ENCODE assay signal across 23 cellular contexts in the genomic region with DNA sequence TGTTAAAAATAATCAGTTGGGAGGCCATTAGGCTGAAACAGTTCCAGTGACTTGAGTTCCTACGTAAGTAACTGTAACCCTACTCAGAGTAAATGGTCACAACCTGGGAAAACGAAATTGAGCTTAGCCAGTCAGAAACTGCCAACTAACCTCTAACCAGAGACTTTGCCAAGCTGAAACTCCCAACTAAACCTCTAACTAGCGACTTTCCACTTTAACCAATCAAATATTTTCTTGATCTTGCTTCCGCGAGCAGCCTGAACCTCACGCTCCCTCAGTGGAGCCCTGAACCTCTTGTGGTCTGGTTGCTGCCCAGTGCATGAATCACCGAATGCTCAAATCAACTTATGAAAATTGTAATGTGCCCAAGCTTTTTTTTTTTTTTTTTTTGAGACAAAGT.
DNase-seq lines count a peak whose midpoint lies in the region; ATAC-seq and TF ChIP-seq lines count a peak whose summit lies in the region.
"Had no signal": no experiment of that assay in that cellular context is flagged by ENCODE, and none has a peak within 500 bp of the region (broad histone marks: within the 10 kb centered on the region; RNA-seq: fewer than 3 reads in every experiment).

No MANE protein-coding gene starts in this region.

- ATAC-seq in left lobe of liver: no peak
- ATAC-seq: Right ventricle myocardium inferior had no signal

- H3K27ac Mint-ChIP-seq in activated T-helper 2 cell treated with anti-CD3 and anti-CD28 coated beads, Interferon-gamma antibody, Interleukin-2, Interleukin-4, amounts not matched to agents 10 μg/mL and 5 μg/mL and 100 μg/mL, durations not matched to agents 14 hours and 24 hours and 36 hours: peak overlapping the region; percentile 43

- no peaks in the 10 kb centered on the region for H4K20me1 ChIP-seq in MM.1S (ENCODE audit: insufficient read depth, low read length)

- no peak overlapping the region for H3K9ac ChIP-seq in MM.1S (ENCODE audit: low read length)

- no peak overlapping the region for H3K4me3 Mint-ChIP-seq in activated T-helper 2 cell treated with anti-CD3 and anti-CD28 coated beads, Interferon-gamma antibody, Interleukin-2, Interleukin-4, amounts not matched to agents 10 μg/mL and 5 μg/mL and 100 μg/mL, durations not matched to agents 14 hours and 24 hours and 36 hours (ENCODE audit: low read depth)
- H3K4me3 Mint-ChIP-seq: CD4-positive, alpha-beta memory T cell had no signal

- no peaks in the 10 kb centered on the region for H3K79me2 ChIP-seq in MM.1S (ENCODE audit: low read length)

- no peaks in the 10 kb centered on the region for H3K9me3 Mint-ChIP-seq in activated T-helper 2 cell treated with anti-CD3 and anti-CD28 coated beads, Interferon-gamma antibody, Interleukin-2, Interleukin-4, amounts not matched to agents 10 μg/mL and 5 μg/mL and 100 μg/mL, durations not matched to agents 14 hours and 24 hours and 36 hours

- no peaks in the 10 kb centered on the region for H3K36me3 ChIP-seq in MM.1S (replicated peaks; ENCODE audit: insufficient read depth, low read length)
- H3K36me3 ChIP-seq: MG63, SJSA1 had no signal

- TF ChIP-seq CTCF in GM12865 (IDR thresholded peaks at IDR 0.05; ENCODE audit: insufficient read depth, low read depth, low read length, missing control alignments) (no peak), MM.1S (IDR thresholded peaks at IDR 0.05; ENCODE audit: low read length) (no peak)

- H3K4me3 ChIP-seq in GM12865 (ENCODE audit: low read depth, low read length) (no peak overlapping the region), MM.1S (ENCODE audit: low read length) (no peak overlapping the region)
- H3K4me3 ChIP-seq: MG63, SJSA1 had no signal

- no peak overlapping the region for H2AFZ ChIP-seq in MM.1S (ENCODE audit: low read length)

- H3F3A ChIP-seq in MM.1S (ENCODE audit: insufficient read depth, low read length): no peaks in the 10 kb centered on the region

- H3K4me1 ChIP-seq in MM.1S (ENCODE audit: low read length): no peaks in the 10 kb centered on the region
- H3K4me1 ChIP-seq: Caco-2, SJSA1 had no signal

- H3K9me2 ChIP-seq in MM.1S (replicated peaks; ENCODE audit: insufficient read depth, low read length): no peaks in the 10 kb centered on the region

- peak overlapping the region; percentile 28; the same call in 1 of the 2 replicates for H3K27ac ChIP-seq in MM.1S (ENCODE audit: low read length)
- H3K27ac ChIP-seq: SJSA1 had no signal

- no peaks in the 10 kb centered on the region for H3K27me3 ChIP-seq in MM.1S (replicated peaks; ENCODE audit: insufficient read depth, low read length)
- H3K27me3 ChIP-seq: MG63, SJSA1 had no signal

- DNase-seq in Daoy (ENCODE audit: low read depth) (peak; percentile 38), GM12865 (ENCODE audit: low read depth) (peak; percentile 26), MM.1S (peak; percentile 23), NCI-H1436 treated with DMSO at 0.1 percent for 48 hours (lab: John Stamatoyannopoulos, UW) (no peak), left lobe of liver (ENCODE audit: low spot score) (no peak), COR-L47 (lab: John Stamatoyannopoulos, UW) (no peak), NCI-H345 (lab: John Stamatoyannopoulos, UW) (no peak)
- DNase-seq in activated T-helper 2 cell treated with anti-CD3 and anti-CD28 coated beads, Interferon-gamma antibody, Interleukin-2, Interleukin-4, amounts not matched to agents 10 μg/mL and 5 μg/mL and 100 μg/mL, durations not matched to agents 14 hours and 24 hours and 36 hours (ENCODE audit: low spot score): no peak
- DNase-seq: C1 segment of cervical spinal cord; Caco-2; CD4-positive, alpha-beta memory T cell; EL; GDM1; KBM-7; MG63; NCI-H1417; NCI-H1694 treated with DMSO at 0.1 percent for 48 hours; NCI-H2081 treated with DMSO at 0.1 percent for 48 hours; NCI-H2171 treated with DMSO at 0.1 percent for 48 hours; NCI-H524; NCI-H748 treated with DMSO at 0.1 percent for 48 hours had no signal

- H3K36me3 Mint-ChIP-seq in activated T-helper 2 cell treated with anti-CD3 and anti-CD28 coated beads, Interferon-gamma antibody, Interleukin-2, Interleukin-4, amounts not matched to agents 10 μg/mL and 5 μg/mL and 100 μg/mL, durations not matched to agents 14 hours and 24 hours and 36 hours (ENCODE audit: low read depth): no peaks in the 10 kb centered on the region
- H3K36me3 Mint-ChIP-seq: CD4-positive, alpha-beta memory T cell had no signal

- no peaks in the 10 kb centered on the region for H3K27me3 Mint-ChIP-seq in activated T-helper 2 cell treated with anti-CD3 and anti-CD28 coated beads, Interferon-gamma antibody, Interleukin-2, Interleukin-4, amounts not matched to agents 10 μg/mL and 5 μg/mL and 100 μg/mL, durations not matched to agents 14 hours and 24 hours and 36 hours (ENCODE audit: low read depth)

- H3K9me3 ChIP-seq in MM.1S (replicated peaks; ENCODE audit: insufficient read depth, low read length): no peaks in the 10 kb centered on the region
- H3K9me3 ChIP-seq: Caco-2 had no signal

- H3K4me1 Mint-ChIP-seq in activated T-helper 2 cell treated with anti-CD3 and anti-CD28 coated beads, Interferon-gamma antibody, Interleukin-2, Interleukin-4, amounts not matched to agents 10 μg/mL and 5 μg/mL and 100 μg/mL, durations not matched to agents 14 hours and 24 hours and 36 hours (ENCODE audit: low read depth): no peaks in the 10 kb centered on the region
- H3K4me1 Mint-ChIP-seq: CD4-positive, alpha-beta memory T cell had no signal

- H3K4me2 ChIP-seq in MM.1S (ENCODE audit: low read depth, low read length): no peak overlapping the region

- intact Hi-C loops in activated T-helper 2 cell treated with anti-CD3 and anti-CD28 coated beads, Interferon-gamma antibody, Interleukin-2, Interleukin-4, amounts not matched to agents 10 μg/mL and 5 μg/mL and 100 μg/mL, durations not matched to agents 14 hours and 24 hours and 36 hours (cut with micrococcal nuclease): no loop called here

Comparison
In these comparisons a context has a peak if more than half of its experiments do, and no peak if none do; other contexts are left out.
1. DNase-seq: peak in Daoy (single experiment), GM12865 (single experiment) and MM.1S (single experiment); none in activated T-helper 2 cell treated with anti-CD3 and anti-CD28 coated beads, Interferon-gamma antibody, Interleukin-2, Interleukin-4, amounts not matched to agents 10 μg/mL and 5 μg/mL and 100 μg/mL, durations not matched to agents 14 hours and 24 hours and 36 hours (single experiment), NCI-H1436 treated with DMSO at 0.1 percent for 48 hours (single experiment), left lobe of liver (single experiment), COR-L47 (single experiment) and NCI-H345 (single experiment).